ENCODE assay signal across 32 cellular contexts in the genomic region with DNA sequence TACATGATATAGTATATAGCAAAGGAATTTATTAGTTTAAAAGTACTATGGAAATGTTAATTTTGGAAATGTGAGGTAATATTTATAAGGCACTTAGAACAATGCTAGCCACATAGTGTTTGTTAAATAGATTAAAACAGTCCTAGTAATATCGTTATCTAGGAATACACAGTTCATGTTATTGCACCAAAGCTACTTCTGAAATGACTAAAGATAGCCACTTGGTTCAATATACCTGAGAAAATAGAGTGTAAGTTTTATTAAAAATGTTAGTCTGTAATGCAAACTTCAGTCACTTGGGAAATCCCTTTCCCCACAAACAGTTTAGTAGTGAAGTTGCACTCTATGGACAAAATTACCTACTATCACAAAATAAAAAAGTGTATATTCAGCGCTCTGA.
"Had no signal": no experiment of that assay in that cellular context is flagged by ENCODE, and none has a peak within 500 bp of the region (broad histone marks: within the 10 kb centered on the region; RNA-seq: fewer than 3 reads in every experiment).

No MANE protein-coding gene starts in this region.

- H3K27me3 ChIP-seq: ascending aorta, Peyer's patch had no signal

- H3K4me3 ChIP-seq: ascending aorta, Peyer's patch had no signal

- H3K27ac Mint-ChIP-seq: activated B cell treated with CpG ODN at 0.5 μM for 24 hours; activated CD4-positive, alpha-beta memory T cell treated with anti-CD3 and anti-CD28 coated beads for 36 hours; activated naive CD4-positive, alpha-beta T cell treated with anti-CD3 and anti-CD28 coated beads, Interleukin-2, amount 50 U/mL, for 72 hours had no signal

- DNase-seq: activated B cell treated with CpG ODN at 0.5 μM for 24 hours; activated CD4-positive, alpha-beta memory T cell treated with anti-CD3 and anti-CD28 coated beads for 36 hours; activated CD4-positive, alpha-beta T cell treated with anti-CD3 and anti-CD28 coated beads for 4 hours; activated CD4-positive, alpha-beta T cell treated with anti-CD3 and anti-CD28 coated beads, Interleukin-2, amount 50 U/mL, for 1 hour; activated CD4-positive, CD25-positive, alpha-beta regulatory T cell treated with anti-CD3 and anti-CD28 coated beads, Interleukin-2, amount 50 U/mL, for 72 hours; activated CD8-positive, alpha-beta memory T cell treated with anti-CD3 and anti-CD28 coated beads, Interleukin-2, amount 50 U/mL, for 4 hours; activated effector memory CD4-positive, alpha-beta T cell treated with anti-CD3 and anti-CD28 coated beads, Interleukin-2, amount 50 U/mL, for 16 hours; activated naive CD4-positive, alpha-beta T cell; activated T-cell treated with anti-CD3 and anti-CD28 coated beads for 4 hours; activated T-cell treated with anti-CD3 and anti-CD28 coated beads, Interleukin-2, amount 50 U/mL, for 48 hours; amniotic stem cell; caudate nucleus; cerebellar nuclear complex; MM.1S; NCI-H1092; NCI-H1436 treated with DMSO at 0.1 percent for 48 hours; NCI-H1694 treated with DMSO at 0.1 percent for 48 hours; NCI-H2029; NCI-H345; NCI-H524 treated with DMSO at 0.1 percent for 48 hours; Peyer's patch; RPMI8226; SIG-M5; SW 1271; T-helper 1 cell; T-helper 9 cell had no signal

- H3K27ac ChIP-seq: ascending aorta, KMS-11, Peyer's patch, VCaP had no signal

- H3K9ac ChIP-seq: KMS-11 had no signal

- H3K4me2 ChIP-seq: KMS-11 had no signal

- H3K27me3 Mint-ChIP-seq: activated B cell treated with CpG ODN at 0.5 μM for 24 hours; activated CD4-positive, alpha-beta memory T cell treated with anti-CD3 and anti-CD28 coated beads for 36 hours; brain had no signal

- H3K4me1 ChIP-seq: ascending aorta, Peyer's patch had no signal

- H3K36me3 ChIP-seq: ascending aorta had no signal

- H3K9me3 Mint-ChIP-seq: activated B cell treated with CpG ODN at 0.5 μM for 24 hours; activated CD4-positive, alpha-beta memory T cell treated with anti-CD3 and anti-CD28 coated beads for 36 hours; activated naive CD4-positive, alpha-beta T cell treated with anti-CD3 and anti-CD28 coated beads, Interleukin-2, amount 50 U/mL, for 72 hours; brain had no signal

- H3K9me3 ChIP-seq: ascending aorta, Peyer's patch had no signal

- H3K4me3 Mint-ChIP-seq: activated B cell treated with CpG ODN at 0.5 μM for 24 hours; activated CD4-positive, alpha-beta memory T cell treated with anti-CD3 and anti-CD28 coated beads for 36 hours; brain had no signal

- ATAC-seq: Right ventricle myocardium inferior had no signal
